ENCODE assay signal across 19 cellular contexts in genomic region chr9:90893706-90894105, GRCh38.
"Had no signal": no experiment of that assay in that cellular context is flagged by ENCODE, and none has a peak within 500 bp of the region (broad histone marks: within the 10 kb centered on the region; RNA-seq: fewer than 3 reads in every experiment).

No MANE protein-coding gene starts in this region.

- H2AFZ ChIP-seq: PC-9 had no signal

- H3K27ac ChIP-seq: brain microvascular endothelial cell, PC-9 had no signal

- DNase-seq: activated CD4-positive, alpha-beta T cell treated with anti-CD3 and anti-CD28 coated beads for 48 hours; activated CD4-positive, alpha-beta T cell treated with anti-CD3 and anti-CD28 coated beads, Interleukin-2, amount 50 U/mL, for 4 hours; activated CD4-positive, CD25-positive, alpha-beta regulatory T cell treated with anti-CD3 and anti-CD28 coated beads, Interleukin-2, amount 50 U/mL, for 72 hours; activated CD8-positive, alpha-beta T cell treated with anti-CD3 and anti-CD28 coated beads, Interleukin-2, amount 10 ng/mL, durations not matched to agents 7 days and 5 days; activated gamma-delta T cell treated with Interleukin-2 at 50 U/mL for 16 hours; activated naive CD4-positive, alpha-beta T cell treated with anti-CD3 and anti-CD28 coated beads, Interleukin-2, amount 10 ng/mL, durations not matched to agents 7 days and 5 days; activated naive CD8-positive, alpha-beta T cell treated with anti-CD3 and anti-CD28 coated beads for 36 hours; activated T-cell treated with anti-CD3 and anti-CD28 coated beads, Interleukin-2, amount 50 U/mL, for 72 hours; brain microvascular endothelial cell; cerebellar nuclear complex; KG1; NCI-H1092; NCI-H1417 treated with DMSO at 0.1 percent for 48 hours; NCI-H1694 treated with DMSO at 0.1 percent for 48 hours; NCI-H2029 treated with DMSO at 0.1 percent for 48 hours; NCI-H345; NCI-H524; PC-9; SHP77 treated with DMSO at 0.1 percent for 48 hours had no signal

- ATAC-seq: activated CD8-positive, alpha-beta T cell treated with anti-CD3 and anti-CD28 coated beads, Interleukin-2, amount 10 ng/mL, durations not matched to agents 7 days and 5 days; activated T-cell treated with anti-CD3 and anti-CD28 coated beads, Interleukin-2, amount 50 U/mL, for 72 hours had no signal

- H3K27me3 ChIP-seq: brain microvascular endothelial cell had no signal

- H3K36me3 ChIP-seq: brain microvascular endothelial cell had no signal

- H3K4me2 ChIP-seq: PC-9 had no signal

- H3K4me3 ChIP-seq: PC-9 had no signal
